Comparison of ENCODE assay signal across 1 cellular context in the genomic region with DNA sequence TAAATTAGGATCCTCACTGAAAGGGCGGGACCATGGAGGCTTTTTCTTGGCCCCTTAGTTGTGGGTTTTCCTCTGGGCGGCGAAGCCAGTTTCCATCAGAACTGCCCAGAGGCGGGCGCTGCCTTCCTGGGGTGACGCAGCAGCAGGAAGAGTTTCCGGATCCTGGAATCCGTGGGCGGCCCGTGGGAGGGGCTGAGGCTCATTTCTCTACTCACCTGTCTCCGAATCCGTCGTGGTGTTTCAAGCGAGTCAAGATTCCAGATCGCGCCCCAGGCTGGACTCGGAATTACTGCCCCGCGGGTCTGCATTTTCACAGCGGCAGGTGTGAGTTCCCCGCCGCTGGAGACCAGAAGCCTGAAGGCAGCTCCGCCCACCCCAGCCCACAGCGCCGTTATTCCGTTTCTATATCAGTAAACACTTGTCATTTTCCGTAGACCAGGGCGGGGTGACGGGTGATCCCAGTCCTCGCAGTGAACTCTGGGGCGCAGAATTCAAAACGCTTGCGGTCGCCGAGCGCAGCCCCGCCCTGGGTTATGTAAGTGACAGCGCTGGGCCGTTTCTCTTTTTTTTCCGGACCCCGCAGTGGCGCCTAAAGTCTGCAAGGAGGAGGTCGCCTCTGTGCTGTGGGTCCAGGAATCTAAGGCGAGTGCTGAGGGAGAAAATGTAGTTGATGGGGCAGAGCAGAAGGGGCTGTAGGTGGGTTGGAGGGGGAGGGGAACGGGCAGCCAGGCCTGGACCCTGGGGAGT.
TF ChIP-seq lines count a peak whose summit lies in the region.

No MANE protein-coding gene starts in this region.

TF ChIP-seq in HepG2, 621 proteins besides CTCF, POLR2A, EP300 and RAD21 (continued from another document and continues in another):
- TF ChIP-seq, protein P1, sequence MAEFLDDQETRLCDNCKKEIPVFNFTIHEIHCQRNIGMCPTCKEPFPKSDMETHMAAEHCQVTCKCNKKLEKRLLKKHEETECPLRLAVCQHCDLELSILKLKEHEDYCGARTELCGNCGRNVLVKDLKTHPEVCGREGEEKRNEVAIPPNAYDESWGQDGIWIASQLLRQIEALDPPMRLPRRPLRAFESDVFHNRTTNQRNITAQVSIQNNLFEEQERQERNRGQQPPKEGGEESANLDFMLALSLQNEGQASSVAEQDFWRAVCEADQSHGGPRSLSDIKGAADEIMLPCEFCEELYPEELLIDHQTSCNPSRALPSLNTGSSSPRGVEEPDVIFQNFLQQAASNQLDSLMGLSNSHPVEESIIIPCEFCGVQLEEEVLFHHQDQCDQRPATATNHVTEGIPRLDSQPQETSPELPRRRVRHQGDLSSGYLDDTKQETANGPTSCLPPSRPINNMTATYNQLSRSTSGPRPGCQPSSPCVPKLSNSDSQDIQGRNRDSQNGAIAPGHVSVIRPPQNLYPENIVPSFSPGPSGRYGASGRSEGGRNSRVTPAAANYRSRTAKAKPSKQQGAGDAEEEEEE (CRISPR knock-in tag; IDR thresholded peaks at IDR 0.05; ENCODE audit: borderline replicate concordance) = no peak
- TF ChIP-seq, protein P2, sequence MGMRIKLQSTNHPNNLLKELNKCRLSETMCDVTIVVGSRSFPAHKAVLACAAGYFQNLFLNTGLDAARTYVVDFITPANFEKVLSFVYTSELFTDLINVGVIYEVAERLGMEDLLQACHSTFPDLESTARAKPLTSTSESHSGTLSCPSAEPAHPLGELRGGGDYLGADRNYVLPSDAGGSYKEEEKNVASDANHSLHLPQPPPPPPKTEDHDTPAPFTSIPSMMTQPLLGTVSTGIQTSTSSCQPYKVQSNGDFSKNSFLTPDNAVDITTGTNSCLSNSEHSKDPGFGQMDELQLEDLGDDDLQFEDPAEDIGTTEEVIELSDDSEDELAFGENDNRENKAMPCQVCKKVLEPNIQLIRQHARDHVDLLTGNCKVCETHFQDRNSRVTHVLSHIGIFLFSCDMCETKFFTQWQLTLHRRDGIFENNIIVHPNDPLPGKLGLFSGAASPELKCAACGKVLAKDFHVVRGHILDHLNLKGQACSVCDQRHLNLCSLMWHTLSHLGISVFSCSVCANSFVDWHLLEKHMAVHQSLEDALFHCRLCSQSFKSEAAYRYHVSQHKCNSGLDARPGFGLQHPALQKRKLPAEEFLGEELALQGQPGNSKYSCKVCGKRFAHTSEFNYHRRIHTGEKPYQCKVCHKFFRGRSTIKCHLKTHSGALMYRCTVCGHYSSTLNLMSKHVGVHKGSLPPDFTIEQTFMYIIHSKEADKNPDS (CRISPR knock-in tag; IDR thresholded peaks at IDR 0.05) = no peak
- TF ChIP-seq MAFK (conservative IDR thresholded peaks at IDR 0.05 in 1 of 2, IDR thresholded peaks at IDR 0.05 in 1 of 2; ENCODE audit: low read length in 2 of 2) = no peak
- TF ChIP-seq FIP1L1 (IDR thresholded peaks at IDR 0.05; ENCODE audit: borderline replicate concordance, insufficient read depth, low read depth, low read length) = no peak
- no peak for TF ChIP-seq SNAPC2 (CRISPR knock-in tag; IDR thresholded peaks at IDR 0.05)
- TF ChIP-seq, protein P3, sequence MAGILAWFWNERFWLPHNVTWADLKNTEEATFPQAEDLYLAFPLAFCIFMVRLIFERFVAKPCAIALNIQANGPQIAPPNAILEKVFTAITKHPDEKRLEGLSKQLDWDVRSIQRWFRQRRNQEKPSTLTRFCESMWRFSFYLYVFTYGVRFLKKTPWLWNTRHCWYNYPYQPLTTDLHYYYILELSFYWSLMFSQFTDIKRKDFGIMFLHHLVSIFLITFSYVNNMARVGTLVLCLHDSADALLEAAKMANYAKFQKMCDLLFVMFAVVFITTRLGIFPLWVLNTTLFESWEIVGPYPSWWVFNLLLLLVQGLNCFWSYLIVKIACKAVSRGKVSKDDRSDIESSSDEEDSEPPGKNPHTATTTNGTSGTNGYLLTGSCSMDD (CRISPR knock-in tag; IDR thresholded peaks at IDR 0.05) = no peak
- no peak for TF ChIP-seq ZNF17 (CRISPR knock-in tag; IDR thresholded peaks at IDR 0.05)
- no peak for TF ChIP-seq ZNF20 (CRISPR knock-in tag; IDR thresholded peaks at IDR 0.05)
- TF ChIP-seq, protein P4, sequence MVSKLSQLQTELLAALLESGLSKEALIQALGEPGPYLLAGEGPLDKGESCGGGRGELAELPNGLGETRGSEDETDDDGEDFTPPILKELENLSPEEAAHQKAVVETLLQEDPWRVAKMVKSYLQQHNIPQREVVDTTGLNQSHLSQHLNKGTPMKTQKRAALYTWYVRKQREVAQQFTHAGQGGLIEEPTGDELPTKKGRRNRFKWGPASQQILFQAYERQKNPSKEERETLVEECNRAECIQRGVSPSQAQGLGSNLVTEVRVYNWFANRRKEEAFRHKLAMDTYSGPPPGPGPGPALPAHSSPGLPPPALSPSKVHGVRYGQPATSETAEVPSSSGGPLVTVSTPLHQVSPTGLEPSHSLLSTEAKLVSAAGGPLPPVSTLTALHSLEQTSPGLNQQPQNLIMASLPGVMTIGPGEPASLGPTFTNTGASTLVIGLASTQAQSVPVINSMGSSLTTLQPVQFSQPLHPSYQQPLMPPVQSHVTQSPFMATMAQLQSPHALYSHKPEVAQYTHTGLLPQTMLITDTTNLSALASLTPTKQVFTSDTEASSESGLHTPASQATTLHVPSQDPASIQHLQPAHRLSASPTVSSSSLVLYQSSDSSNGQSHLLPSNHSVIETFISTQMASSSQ (IDR thresholded peaks at IDR 0.05; ENCODE audit: low read depth) = no peak
- TF ChIP-seq, protein P4 (CRISPR knock-in tag; IDR thresholded peaks at IDR 0.05; ENCODE audit: borderline replicate concordance) = no peak; the same call in 1 of the 2 replicates
- TF ChIP-seq, protein P5, sequence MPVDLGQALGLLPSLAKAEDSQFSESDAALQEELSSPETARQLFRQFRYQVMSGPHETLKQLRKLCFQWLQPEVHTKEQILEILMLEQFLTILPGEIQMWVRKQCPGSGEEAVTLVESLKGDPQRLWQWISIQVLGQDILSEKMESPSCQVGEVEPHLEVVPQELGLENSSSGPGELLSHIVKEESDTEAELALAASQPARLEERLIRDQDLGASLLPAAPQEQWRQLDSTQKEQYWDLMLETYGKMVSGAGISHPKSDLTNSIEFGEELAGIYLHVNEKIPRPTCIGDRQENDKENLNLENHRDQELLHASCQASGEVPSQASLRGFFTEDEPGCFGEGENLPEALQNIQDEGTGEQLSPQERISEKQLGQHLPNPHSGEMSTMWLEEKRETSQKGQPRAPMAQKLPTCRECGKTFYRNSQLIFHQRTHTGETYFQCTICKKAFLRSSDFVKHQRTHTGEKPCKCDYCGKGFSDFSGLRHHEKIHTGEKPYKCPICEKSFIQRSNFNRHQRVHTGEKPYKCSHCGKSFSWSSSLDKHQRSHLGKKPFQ (CRISPR knock-in tag; IDR thresholded peaks at IDR 0.05; ENCODE audit: insufficient replicate concordance) = peak; percentile 65
- TF ChIP-seq, protein P6, sequence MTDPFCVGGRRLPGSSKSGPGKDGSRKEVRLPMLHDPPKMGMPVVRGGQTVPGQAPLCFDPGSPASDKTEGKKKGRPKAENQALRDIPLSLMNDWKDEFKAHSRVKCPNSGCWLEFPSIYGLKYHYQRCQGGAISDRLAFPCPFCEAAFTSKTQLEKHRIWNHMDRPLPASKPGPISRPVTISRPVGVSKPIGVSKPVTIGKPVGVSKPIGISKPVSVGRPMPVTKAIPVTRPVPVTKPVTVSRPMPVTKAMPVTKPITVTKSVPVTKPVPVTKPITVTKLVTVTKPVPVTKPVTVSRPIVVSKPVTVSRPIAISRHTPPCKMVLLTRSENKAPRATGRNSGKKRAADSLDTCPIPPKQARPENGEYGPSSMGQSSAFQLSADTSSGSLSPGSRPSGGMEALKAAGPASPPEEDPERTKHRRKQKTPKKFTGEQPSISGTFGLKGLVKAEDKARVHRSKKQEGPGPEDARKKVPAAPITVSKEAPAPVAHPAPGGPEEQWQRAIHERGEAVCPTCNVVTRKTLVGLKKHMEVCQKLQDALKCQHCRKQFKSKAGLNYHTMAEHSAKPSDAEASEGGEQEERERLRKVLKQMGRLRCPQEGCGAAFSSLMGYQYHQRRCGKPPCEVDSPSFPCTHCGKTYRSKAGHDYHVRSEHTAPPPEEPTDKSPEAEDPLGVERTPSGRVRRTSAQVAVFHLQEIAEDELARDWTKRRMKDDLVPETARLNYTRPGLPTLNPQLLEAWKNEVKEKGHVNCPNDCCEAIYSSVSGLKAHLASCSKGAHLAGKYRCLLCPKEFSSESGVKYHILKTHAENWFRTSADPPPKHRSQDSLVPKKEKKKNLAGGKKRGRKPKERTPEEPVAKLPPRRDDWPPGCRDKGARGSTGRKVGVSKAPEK (CRISPR knock-in tag; IDR thresholded peaks at IDR 0.05; ENCODE audit: borderline replicate concordance) = no peak
- TF ChIP-seq ZNF564 (CRISPR knock-in tag; IDR thresholded peaks at IDR 0.05) = peak; percentile 89
- TF ChIP-seq ZNF567 (CRISPR knock-in tag; IDR thresholded peaks at IDR 0.05; ENCODE audit: borderline replicate concordance) = no peak
- TF ChIP-seq SRSF9 (IDR thresholded peaks at IDR 0.05; ENCODE audit: borderline replicate concordance, insufficient read depth, low read depth, low read length, poor library complexity, severe bottlenecking) = no peak
- no peak for TF ChIP-seq AHR (CRISPR knock-in tag; IDR thresholded peaks at IDR 0.05)
- TF ChIP-seq, protein P7, sequence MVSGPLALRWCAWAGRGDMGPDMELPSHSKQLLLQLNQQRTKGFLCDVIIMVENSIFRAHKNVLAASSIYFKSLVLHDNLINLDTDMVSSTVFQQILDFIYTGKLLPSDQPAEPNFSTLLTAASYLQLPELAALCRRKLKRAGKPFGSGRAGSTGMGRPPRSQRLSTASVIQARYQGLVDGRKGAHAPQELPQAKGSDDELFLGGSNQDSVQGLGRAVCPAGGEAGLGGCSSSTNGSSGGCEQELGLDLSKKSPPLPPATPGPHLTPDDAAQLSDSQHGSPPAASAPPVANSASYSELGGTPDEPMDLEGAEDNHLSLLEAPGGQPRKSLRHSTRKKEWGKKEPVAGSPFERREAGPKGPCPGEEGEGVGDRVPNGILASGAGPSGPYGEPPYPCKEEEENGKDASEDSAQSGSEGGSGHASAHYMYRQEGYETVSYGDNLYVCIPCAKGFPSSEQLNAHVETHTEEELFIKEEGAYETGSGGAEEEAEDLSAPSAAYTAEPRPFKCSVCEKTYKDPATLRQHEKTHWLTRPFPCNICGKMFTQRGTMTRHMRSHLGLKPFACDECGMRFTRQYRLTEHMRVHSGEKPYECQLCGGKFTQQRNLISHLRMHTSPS (CRISPR knock-in tag; IDR thresholded peaks at IDR 0.05; ENCODE audit: low read depth) = no peak
- no peak for TF ChIP-seq KDM3A (CRISPR knock-in tag; IDR thresholded peaks at IDR 0.05; ENCODE audit: low read depth)
- TF ChIP-seq ZNF737 (CRISPR knock-in tag; IDR thresholded peaks at IDR 0.05; ENCODE audit: borderline replicate concordance) = no peak
- TF ChIP-seq ZNF382 (CRISPR knock-in tag; IDR thresholded peaks at IDR 0.05; ENCODE audit: borderline replicate concordance) = no peak
- TF ChIP-seq ZNF44 (CRISPR knock-in tag; IDR thresholded peaks at IDR 0.05) = no peak
- no peak for TF ChIP-seq SMARCC2 (IDR thresholded peaks at IDR 0.05)
- TF ChIP-seq, protein P8, sequence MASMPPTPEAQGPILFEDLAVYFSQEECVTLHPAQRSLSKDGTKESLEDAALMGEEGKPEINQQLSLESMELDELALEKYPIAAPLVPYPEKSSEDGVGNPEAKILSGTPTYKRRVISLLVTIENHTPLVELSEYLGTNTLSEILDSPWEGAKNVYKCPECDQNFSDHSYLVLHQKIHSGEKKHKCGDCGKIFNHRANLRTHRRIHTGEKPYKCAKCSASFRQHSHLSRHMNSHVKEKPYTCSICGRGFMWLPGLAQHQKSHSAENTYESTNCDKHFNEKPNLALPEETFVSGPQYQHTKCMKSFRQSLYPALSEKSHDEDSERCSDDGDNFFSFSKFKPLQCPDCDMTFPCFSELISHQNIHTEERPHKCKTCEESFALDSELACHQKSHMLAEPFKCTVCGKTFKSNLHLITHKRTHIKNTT (CRISPR knock-in tag; IDR thresholded peaks at IDR 0.05) = no peak
- no peak for TF ChIP-seq MAFF (IDR thresholded peaks at IDR 0.05; ENCODE audit: low read depth, low read length)
- TF ChIP-seq, protein P9, sequence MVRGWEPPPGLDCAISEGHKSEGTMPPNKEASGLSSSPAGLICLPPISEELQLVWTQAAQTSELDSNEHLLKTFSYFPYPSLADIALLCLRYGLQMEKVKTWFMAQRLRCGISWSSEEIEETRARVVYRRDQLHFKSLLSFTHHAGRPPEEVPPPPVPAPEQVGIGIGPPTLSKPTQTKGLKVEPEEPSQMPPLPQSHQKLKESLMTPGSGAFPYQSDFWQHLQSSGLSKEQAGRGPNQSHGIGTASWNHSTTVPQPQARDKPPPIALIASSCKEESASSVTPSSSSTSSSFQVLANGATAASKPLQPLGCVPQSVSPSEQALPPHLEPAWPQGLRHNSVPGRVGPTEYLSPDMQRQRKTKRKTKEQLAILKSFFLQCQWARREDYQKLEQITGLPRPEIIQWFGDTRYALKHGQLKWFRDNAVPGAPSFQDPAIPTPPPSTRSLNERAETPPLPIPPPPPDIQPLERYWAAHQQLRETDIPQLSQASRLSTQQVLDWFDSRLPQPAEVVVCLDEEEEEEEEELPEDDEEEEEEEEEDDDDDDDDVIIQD (CRISPR knock-in tag; IDR thresholded peaks at IDR 0.05; ENCODE audit: low read depth) = no peak
- TF ChIP-seq AGO2 (optimal IDR thresholded peaks at IDR 0.05; ENCODE audit: low read depth, low read length) = peak; percentile 13
- TF ChIP-seq, protein P10, sequence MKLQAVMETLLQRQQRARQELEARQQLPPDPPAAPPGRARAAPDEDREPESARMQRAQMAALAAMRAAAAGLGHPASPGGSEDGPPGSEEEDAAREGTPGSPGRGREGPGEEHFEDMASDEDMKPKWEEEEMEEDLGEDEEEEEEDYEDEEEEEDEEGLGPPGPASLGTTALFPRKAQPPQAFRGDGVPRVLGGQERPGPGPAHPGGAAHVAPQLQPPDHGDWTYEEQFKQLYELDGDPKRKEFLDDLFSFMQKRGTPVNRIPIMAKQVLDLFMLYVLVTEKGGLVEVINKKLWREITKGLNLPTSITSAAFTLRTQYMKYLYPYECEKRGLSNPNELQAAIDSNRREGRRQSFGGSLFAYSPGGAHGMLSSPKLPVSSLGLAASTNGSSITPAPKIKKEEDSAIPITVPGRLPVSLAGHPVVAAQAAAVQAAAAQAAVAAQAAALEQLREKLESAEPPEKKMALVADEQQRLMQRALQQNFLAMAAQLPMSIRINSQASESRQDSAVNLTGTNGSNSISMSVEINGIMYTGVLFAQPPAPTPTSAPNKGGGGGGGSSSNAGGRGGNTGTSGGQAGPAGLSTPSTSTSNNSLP (IDR thresholded peaks at IDR 0.05; ENCODE audit: low read depth, low read length) = peak; percentile 8; the same call in 1 of the 2 replicates
- peak; percentile 56; the same call in 1 of the 2 replicates for TF ChIP-seq KDM5A (IDR thresholded peaks at IDR 0.05; ENCODE audit: borderline replicate concordance, low read length)
- peak; percentile 48; the same call in 1 of the 2 replicates for TF ChIP-seq PAX8 (CRISPR knock-in tag; IDR thresholded peaks at IDR 0.05; ENCODE audit: borderline replicate concordance)
- no peak for TF ChIP-seq SATB2 (CRISPR knock-in tag; IDR thresholded peaks at IDR 0.05)
- TF ChIP-seq CENPX (CRISPR knock-in tag; IDR thresholded peaks at IDR 0.05) = no peak
- peak; percentile 45; the same call in 1 of the 2 replicates for TF ChIP-seq NFIC (IDR thresholded peaks at IDR 0.05; ENCODE audit: low read length)
- TF ChIP-seq ZSCAN30 (CRISPR knock-in tag; IDR thresholded peaks at IDR 0.05) = no peak
